ENCODE assay signal across 2 cellular contexts in genomic region chr10:25982107-25982506, GRCh38.
TF ChIP-seq lines count a peak whose summit lies in the region.

No MANE protein-coding gene starts in this region.

TF ChIP-seq in WTC11, 78 proteins besides CTCF, POLR2A, EP300 and RAD21 (continued from another document and continues in another):
- no peak for TF ChIP-seq FOXP4 (CRISPR knock-in tag; IDR thresholded peaks at IDR 0.05)
- no peak for TF ChIP-seq ETV6 (CRISPR knock-in tag; IDR thresholded peaks at IDR 0.05)
- TF ChIP-seq NFATC4 (CRISPR knock-in tag; IDR thresholded peaks at IDR 0.05) = no peak
- TF ChIP-seq CREM (CRISPR knock-in tag; IDR thresholded peaks at IDR 0.05) = no peak
- no peak for TF ChIP-seq IRF2 (CRISPR knock-in tag; IDR thresholded peaks at IDR 0.05; ENCODE audit: borderline replicate concordance, low read depth)
- TF ChIP-seq FOXJ3 (CRISPR knock-in tag; IDR thresholded peaks at IDR 0.05; ENCODE audit: borderline replicate concordance) = no peak
- TF ChIP-seq JAZF1 (CRISPR knock-in tag; IDR thresholded peaks at IDR 0.05) = no peak
- no peak for TF ChIP-seq PRDM15 (CRISPR knock-in tag; IDR thresholded peaks at IDR 0.05)
- TF ChIP-seq ZNF121 (CRISPR knock-in tag; IDR thresholded peaks at IDR 0.05) = no peak
- TF ChIP-seq E2F5 (CRISPR knock-in tag; IDR thresholded peaks at IDR 0.05) = no peak
- no peak for TF ChIP-seq ZNF317 (CRISPR knock-in tag; IDR thresholded peaks at IDR 0.05; ENCODE audit: borderline replicate concordance, low read depth)
- TF ChIP-seq ATF6 (CRISPR knock-in tag; IDR thresholded peaks at IDR 0.05) = no peak
- no peak for TF ChIP-seq HMGXB4 (CRISPR knock-in tag; IDR thresholded peaks at IDR 0.05)

TF ChIP-seq in GM23338, 12 proteins besides CTCF, POLR2A, EP300 and RAD21 (continued from another document):
- no peak for TF ChIP-seq ZNF462 (CRISPR knock-in tag; IDR thresholded peaks at IDR 0.05)
- TF ChIP-seq EZH2phosphoT487 (IDR thresholded peaks at IDR 0.05; ENCODE audit: unreplicated experiment) = no peak
- no peak for TF ChIP-seq REST (IDR thresholded peaks at IDR 0.05; ENCODE audit: unreplicated experiment)
